In the genomic region with DNA sequence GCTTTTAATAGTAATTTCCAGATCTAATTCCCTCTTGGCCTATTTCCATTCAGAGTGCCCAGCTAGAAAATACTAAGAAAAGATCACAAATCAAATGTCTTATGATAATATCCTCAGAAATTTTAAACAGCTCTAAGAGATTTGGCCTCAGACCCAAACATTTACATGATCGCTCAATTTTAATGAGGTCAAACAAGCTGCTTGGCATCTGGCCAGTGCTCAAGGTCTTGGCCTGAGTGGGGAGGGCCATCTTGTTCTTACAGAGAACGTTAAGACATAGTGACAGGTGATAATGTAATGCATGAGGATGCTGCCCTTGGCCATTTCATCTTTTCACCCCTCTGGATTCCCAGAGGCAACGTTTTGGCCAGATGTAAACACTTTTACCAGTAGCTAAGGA, we compare ENCODE assay signal across 15 cellular contexts.
DNase-seq lines count a peak whose midpoint lies in the region; ATAC-seq and TF ChIP-seq lines count a peak whose summit lies in the region.
"Had no signal": no experiment of that assay in that cellular context is flagged by ENCODE, and none has a peak within 500 bp of the region (broad histone marks: within the 10 kb centered on the region; RNA-seq: fewer than 3 reads in every experiment).

No MANE protein-coding gene starts in this region.

- no peaks in the 10 kb centered on the region for H3K27me3 ChIP-seq in mammary epithelial cell (ENCODE audit: insufficient read depth, low read length)
- H3K27me3 ChIP-seq in uterus = no peaks in the 10 kb centered on the region
- H3K27me3 ChIP-seq: SJSA1, transverse colon had no signal

- dilution Hi-C loops in mammary epithelial cell (cut with HindIII; ENCODE audit: low sequenced_read_pairs) = no loop called here

- intact Hi-C loops in Right ventricle myocardium inferior (cut with DNase I) (loop anchor here (5.0 to 10.0 kb wide), 4 partner anchors 214 to 473 kb away; no protein-coding TSS in a partner anchor), cardiac septum (cut with DNase I) (no loop called here), mammary epithelial cell (cut with micrococcal nuclease) (no loop called here), uterus (cut with DNase I; ENCODE audit: low total_unique reads) (no loop called here), CD14-positive monocyte (cut with micrococcal nuclease) (loop anchor here in 1 of 2 donors (10.0 kb wide), 1 partner anchor 157 kb away; the partner anchor contains the start of gene SLC7A11)

- no peak overlapping the region for H3K9ac ChIP-seq in mammary epithelial cell (ENCODE audit: insufficient read depth, low read length)

- H3K9me3 Mint-ChIP-seq in CD14-positive monocyte = peaks cover 4 to 6% (median 4%) of the 10 kb centered on the region in 7 donors
- H3K9me3 Mint-ChIP-seq: activated naive CD8-positive, alpha-beta T cell treated with anti-CD3 and anti-CD28 coated beads, Interleukin-2, amount 50 U/mL, for 24 hours; activated T-cell treated with anti-CD3 and anti-CD28 coated beads, Interleukin-2, amount 50 U/mL, for 72 hours had no signal

- TF ChIP-seq CTCF in mammary epithelial cell (conservative IDR thresholded peaks at IDR 0.05 in 1 of 2, IDR thresholded peaks at IDR 0.05 in 1 of 2; ENCODE audit: extremely low read depth in 1 of 2, insufficient read depth in 1 of 2, low read depth in 1 of 2, low read length in 2 of 2) = no peak
- TF ChIP-seq CTCF in uterus (IDR thresholded peaks at IDR 0.05) = no peak
- no peak for TF ChIP-seq CTCF in CD14-positive monocyte (IDR thresholded peaks at IDR 0.05)

- 24% methylated on average over 3 of the region's 3 CpGs for WGBS in mammary epithelial cell (ENCODE audit: low coverage, missing lambda C conversion rate)

- CTCF ChIA-PET in mammary epithelial cell (lab: Charles Lee; ENCODE audit: low non-redundant PET) = no interaction called here

- H3K36me3 Mint-ChIP-seq in CD14-positive monocyte = no peaks in the 10 kb centered on the region

- no TSS peak for BruUV-seq in mammary epithelial cell (replicated peaks; lab: Mats Ljungman, UMichigan)

- H3K4me1 Mint-ChIP-seq in CD14-positive monocyte = peaks cover 31% of the 10 kb centered on the region
- H3K4me1 Mint-ChIP-seq: activated naive CD8-positive, alpha-beta T cell treated with anti-CD3 and anti-CD28 coated beads, Interleukin-2, amount 50 U/mL, for 24 hours had no signal

- no peaks in the 10 kb centered on the region for H3K79me2 ChIP-seq in mammary epithelial cell (ENCODE audit: insufficient read depth, low read length)

- H3K27ac ChIP-seq in mammary epithelial cell (ENCODE audit: insufficient read depth, low read depth, low read length) (no peak overlapping the region), uterus (peak overlapping the region in 1 of 2 donors; percentile 2)
- H3K27ac ChIP-seq: SJSA1, transverse colon had no signal

- no peaks in the 10 kb centered on the region for H4K20me1 ChIP-seq in mammary epithelial cell (ENCODE audit: insufficient read depth, low read length)

- DNase-seq in Right ventricle myocardium inferior (ENCODE audit: missing footprints) (peak; percentile 77), cardiac septum (ENCODE audit: low spot score) (no peak), mammary epithelial cell (no peak), midbrain (lab: John Stamatoyannopoulos, UW) (peak; percentile 8), uterus (peak; percentile 75 to 80), CD14-positive monocyte (ENCODE audit: low spot score) (no peak), D341Med (ENCODE audit: low spot score) (no peak), GM19238 (ENCODE audit: insufficient read length, low spot score) (no peak)
- DNase-seq: activated naive CD8-positive, alpha-beta T cell treated with anti-CD3 and anti-CD28 coated beads, Interleukin-2, amount 50 U/mL, for 24 hours; activated T-cell treated with anti-CD3 and anti-CD28 coated beads, Interleukin-2, amount 50 U/mL, for 72 hours; kidney glomerular epithelial cell; NCI-H2107; stimulated activated CD4-positive, alpha-beta T cell treated with anti-CD3 and anti-CD28 coated beads, Interleukin-4, amount 100 ng/mL, for 4 hours; transverse colon had no signal

- H3K27ac Mint-ChIP-seq in CD14-positive monocyte = no peak overlapping the region
- H3K27ac Mint-ChIP-seq: activated naive CD8-positive, alpha-beta T cell treated with anti-CD3 and anti-CD28 coated beads, Interleukin-2, amount 50 U/mL, for 24 hours; activated T-cell treated with anti-CD3 and anti-CD28 coated beads, Interleukin-2, amount 50 U/mL, for 72 hours had no signal

- no peak overlapping the region for H3K4me2 ChIP-seq in mammary epithelial cell (ENCODE audit: insufficient read depth, low read depth, low read length)

- H3K27me3 Mint-ChIP-seq in CD14-positive monocyte (ENCODE audit: low read depth in 3 of 3) = no peaks in the 10 kb centered on the region
- H3K27me3 Mint-ChIP-seq: activated naive CD8-positive, alpha-beta T cell treated with anti-CD3 and anti-CD28 coated beads, Interleukin-2, amount 50 U/mL, for 24 hours had no signal

- TF ChIP-seq POLR2A in uterus (IDR thresholded peaks at IDR 0.05) = no peak

- peaks cover 16% of the 10 kb centered on the region for H3K4me1 ChIP-seq in mammary epithelial cell (ENCODE audit: insufficient read depth, low read length)
- peaks cover 0 to 3% of the 10 kb centered on the region in 2 donors for H3K4me1 ChIP-seq in uterus
- H3K4me1 ChIP-seq: SJSA1 had no signal

- H3K4me3 ChIP-seq in mammary epithelial cell (replicated peaks in 1 of 3; ENCODE audit: insufficient read depth in 1 of 3, low read depth in 2 of 3, low read length in 3 of 3) (no peak overlapping the region), uterus (no peak overlapping the region)
- H3K4me3 ChIP-seq: SJSA1, transverse colon had no signal

- no peaks in the 10 kb centered on the region for H3K9me3 ChIP-seq in mammary epithelial cell (replicated peaks; ENCODE audit: insufficient read depth, low read length)
- no peaks in the 10 kb centered on the region for H3K9me3 ChIP-seq in uterus
- H3K9me3 ChIP-seq: SJSA1, transverse colon had no signal

- H3K4me3 Mint-ChIP-seq in CD14-positive monocyte = no peak overlapping the region
- H3K4me3 Mint-ChIP-seq: activated naive CD8-positive, alpha-beta T cell treated with anti-CD3 and anti-CD28 coated beads, Interleukin-2, amount 50 U/mL, for 24 hours; activated T-cell treated with anti-CD3 and anti-CD28 coated beads, Interleukin-2, amount 50 U/mL, for 72 hours had no signal

- in situ Hi-C loops in mammary epithelial cell (cut with MboI; ENCODE audit: low sequenced_read_pairs in 2 of 2) = loop anchor here in 1 of 2 donors (25.0 kb wide), 1 partner anchor 164 kb away; the partner anchor contains the start of gene SLC7A11

- H3K36me3 ChIP-seq in mammary epithelial cell (ENCODE audit: insufficient read depth, low read length) (no peaks in the 10 kb centered on the region), uterus (no peaks in the 10 kb centered on the region)
- H3K36me3 ChIP-seq: SJSA1, transverse colon had no signal

- no peak for ATAC-seq in Right ventricle myocardium inferior
- ATAC-seq: activated naive CD8-positive, alpha-beta T cell treated with anti-CD3 and anti-CD28 coated beads, Interleukin-2, amount 50 U/mL, for 24 hours; activated T-cell treated with anti-CD3 and anti-CD28 coated beads, Interleukin-2, amount 50 U/mL, for 72 hours had no signal

- peak overlapping the region; percentile 18 for H2AFZ ChIP-seq in mammary epithelial cell (ENCODE audit: low read depth, low read length)

Comparison
In these comparisons a context has a peak if more than half of its experiments do, and no peak if none do; other contexts are left out.
1. DNase-seq: peak in Right ventricle myocardium inferior (single experiment), midbrain (single experiment) and uterus (2 of 2); none in cardiac septum (single experiment), mammary epithelial cell (single experiment), CD14-positive monocyte (single experiment), D341Med (single experiment) and GM19238 (single experiment).